Comparison of ENCODE assay signal across 17 cellular contexts in genomic region chr10:26423722-26424121, GRCh38.
"Had no signal": no experiment of that assay in that cellular context is flagged by ENCODE, and none has a peak within 500 bp of the region (broad histone marks: within the 10 kb centered on the region; RNA-seq: fewer than 3 reads in every experiment).

No MANE protein-coding gene starts in this region.

- H3K4me1 ChIP-seq: adrenal gland, breast epithelium, right atrium auricular region, stomach had no signal

- H3K27me3 ChIP-seq: adrenal gland, breast epithelium, right atrium auricular region, stomach had no signal

- H3K36me3 ChIP-seq: adrenal gland, breast epithelium, right atrium auricular region, stomach, thoracic aorta had no signal

- DNase-seq: activated B cell treated with CpG ODN at 0.5 μM for 24 hours; activated CD4-positive, alpha-beta memory T cell treated with anti-CD3 and anti-CD28 coated beads for 36 hours; activated CD4-positive, alpha-beta T cell treated with anti-CD3 and anti-CD28 coated beads for 4 hours; activated gamma-delta T cell treated with Interleukin-2 at 50 U/mL for 16 hours; activated T-cell treated with anti-CD3 and anti-CD28 coated beads for 4 hours; adrenal gland; foreskin melanocyte; hypothalamus; stimulated activated CD4-positive, alpha-beta T cell treated with anti-CD3 and anti-CD28 coated beads, Interleukin-15, amount 100 ng/mL, for 24 hours; stimulated activated CD4-positive, alpha-beta T cell treated with anti-CD3 and anti-CD28 coated beads, Interleukin-4, amount 100 ng/mL, for 1 hour; stomach had no signal

- H3K9me3 ChIP-seq: adrenal gland, breast epithelium, right atrium auricular region, stomach, thoracic aorta had no signal

- H3K27ac ChIP-seq: adrenal gland, breast epithelium, coronary artery, right atrium auricular region, skin epidermis, stomach, thoracic aorta had no signal

- H3K4me3 ChIP-seq: adrenal gland, breast epithelium, coronary artery, lung, right atrium auricular region, skin epidermis, stomach, thoracic aorta had no signal
